Comparison of ENCODE assay signal across 8 cellular contexts in the genomic region with DNA sequence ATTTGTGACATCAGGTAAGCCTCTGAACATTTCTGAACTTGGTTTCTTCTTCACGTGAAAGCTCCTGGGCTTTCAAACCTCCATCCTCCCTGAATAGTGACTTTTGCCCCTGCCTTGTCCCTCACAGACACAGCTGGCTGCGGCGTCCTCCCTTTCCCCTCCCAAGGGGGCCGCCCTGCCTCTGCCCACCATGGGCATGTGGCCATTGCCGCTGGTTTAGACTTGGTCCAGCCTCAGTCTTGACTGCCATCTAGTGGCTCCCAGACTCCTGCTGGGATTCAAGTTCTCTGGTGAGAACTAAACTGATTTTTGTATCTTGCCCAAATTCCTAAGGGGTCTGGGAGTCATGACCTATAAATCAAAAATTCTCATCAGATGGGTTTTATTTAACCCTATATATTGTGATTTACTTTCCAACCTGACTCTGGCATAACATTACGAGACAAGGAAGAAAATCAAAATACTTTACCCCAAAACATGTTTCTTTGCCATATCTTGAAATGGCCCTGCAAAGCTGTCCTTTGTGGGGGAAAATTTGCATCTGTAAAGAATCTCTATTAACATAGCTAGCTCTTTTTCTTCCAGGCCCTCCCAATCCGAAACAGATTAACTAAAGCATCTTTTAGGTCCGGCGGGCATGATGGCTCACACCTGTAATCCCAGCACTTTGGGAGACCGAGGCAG.
DNase-seq lines count a peak whose midpoint lies in the region; ATAC-seq and TF ChIP-seq lines count a peak whose summit lies in the region.
"Not testable (repeated sequence)": the region's sequence is repeated elsewhere in the genome, so short reads cannot be mapped to it uniquely, and the experiment has no call there.

No MANE protein-coding gene starts in this region.

- not testable (repeated sequence) for H3K56ac ChIP-seq in mesendoderm (ENCODE audit: low read length)

- H3K36me3 ChIP-seq in mesendoderm (ENCODE audit: control insufficient read depth, insufficient read depth, low read length): not testable (repeated sequence)

- H2BK15ac ChIP-seq in mesendoderm (replicated peaks; ENCODE audit: low read depth): not testable (repeated sequence)

- peak; percentile 74 for ATAC-seq in stimulated activated memory B cell treated with anti-CD40 and anti-IgM and Interleukin-4, amounts not matched to agents 10 μg/mL and 1 μg/mL and 100 μg/mL, for 72 hours

- H3K79me1 ChIP-seq in mesendoderm (ENCODE audit: low read length): not testable (repeated sequence)

- H3K4ac ChIP-seq in mesendoderm (ENCODE audit: low read depth, low read length): not testable (repeated sequence)

- H2BK5ac ChIP-seq in mesendoderm (ENCODE audit: low read length): not testable (repeated sequence)

- not testable (repeated sequence) for H4K5ac ChIP-seq in mesendoderm (ENCODE audit: low read length)

- H4K8ac ChIP-seq in mesendoderm (ENCODE audit: low read depth, low read length): not testable (repeated sequence)

- H3K4me2 ChIP-seq in mesendoderm (ENCODE audit: low read length): not testable (repeated sequence)

- H2AK5ac ChIP-seq in mesendoderm (ENCODE audit: low read length): not testable (repeated sequence)

- not testable (repeated sequence) for H3K18ac ChIP-seq in mesendoderm (ENCODE audit: low read length)

- H3K27ac Mint-ChIP-seq in HFFc6; T-helper 2 cell treated with Interferon-gamma antibody and Interleukin-4, amounts not matched to agents 5 μg/mL and 100 μg/mL, for 36 hours; activated naive CD8-positive, alpha-beta T cell treated with anti-CD3 and anti-CD28 coated beads for 36 hours; stimulated activated memory B cell treated with anti-CD40 and anti-IgM and Interleukin-4, amounts not matched to agents 10 μg/mL and 1 μg/mL and 100 μg/mL, for 72 hours: not testable (repeated sequence)

- H3K9ac ChIP-seq in mesendoderm (ENCODE audit: low read length): not testable (repeated sequence)

- H3K4me3 Mint-ChIP-seq in HFFc6; T-helper 2 cell treated with Interferon-gamma antibody and Interleukin-4, amounts not matched to agents 5 μg/mL and 100 μg/mL, for 36 hours; activated naive CD8-positive, alpha-beta T cell treated with anti-CD3 and anti-CD28 coated beads for 36 hours; stimulated activated memory B cell treated with anti-CD40 and anti-IgM and Interleukin-4, amounts not matched to agents 10 μg/mL and 1 μg/mL and 100 μg/mL, for 72 hours: not testable (repeated sequence)

- not testable (repeated sequence) for H3K4me1 Mint-ChIP-seq in HFFc6 (ENCODE audit: low read depth); T-helper 2 cell treated with Interferon-gamma antibody and Interleukin-4, amounts not matched to agents 5 μg/mL and 100 μg/mL, for 36 hours (ENCODE audit: low read depth); activated naive CD8-positive, alpha-beta T cell treated with anti-CD3 and anti-CD28 coated beads for 36 hours; stimulated activated memory B cell treated with anti-CD40 and anti-IgM and Interleukin-4, amounts not matched to agents 10 μg/mL and 1 μg/mL and 100 μg/mL, for 72 hours

- not testable (repeated sequence) for H3K36me3 Mint-ChIP-seq in HFFc6 (ENCODE audit: low read depth); T-helper 2 cell treated with Interferon-gamma antibody and Interleukin-4, amounts not matched to agents 5 μg/mL and 100 μg/mL, for 36 hours (ENCODE audit: low read depth); activated naive CD8-positive, alpha-beta T cell treated with anti-CD3 and anti-CD28 coated beads for 36 hours; stimulated activated memory B cell treated with anti-CD40 and anti-IgM and Interleukin-4, amounts not matched to agents 10 μg/mL and 1 μg/mL and 100 μg/mL, for 72 hours

- not testable (repeated sequence) for H3K27me3 ChIP-seq in mesendoderm (ENCODE audit: insufficient read depth, low read length, poor library complexity)

- not testable (repeated sequence) for H3K79me2 ChIP-seq in mesendoderm (ENCODE audit: control insufficient read depth, insufficient read depth, low read length)

- no CpG with 5 or more reads among the region's 10 CpGs for WGBS in mesendoderm (ENCODE audit: extremely low coverage, insufficient coverage, low lambda C conversion rate)

- not testable (repeated sequence) for H2BK120ac ChIP-seq in mesendoderm (ENCODE audit: low read depth, low read length)

- peak; percentile 86 for TF ChIP-seq CTCF in HFFc6 (IDR thresholded peaks at IDR 0.05)

- H3K27me3 Mint-ChIP-seq in HFFc6 (ENCODE audit: insufficient read depth): peaks cover 17% of the 10 kb centered on the region
- peaks cover 16% of the 10 kb centered on the region for H3K27me3 Mint-ChIP-seq in T-helper 2 cell treated with Interferon-gamma antibody and Interleukin-4, amounts not matched to agents 5 μg/mL and 100 μg/mL, for 36 hours (ENCODE audit: low read depth)
- peaks cover 34% of the 10 kb centered on the region for H3K27me3 Mint-ChIP-seq in activated naive CD8-positive, alpha-beta T cell treated with anti-CD3 and anti-CD28 coated beads for 36 hours
- peaks cover 38% of the 10 kb centered on the region for H3K27me3 Mint-ChIP-seq in stimulated activated memory B cell treated with anti-CD40 and anti-IgM and Interleukin-4, amounts not matched to agents 10 μg/mL and 1 μg/mL and 100 μg/mL, for 72 hours

- not testable (repeated sequence) for H3K9me3 Mint-ChIP-seq in HFFc6; T-helper 2 cell treated with Interferon-gamma antibody and Interleukin-4, amounts not matched to agents 5 μg/mL and 100 μg/mL, for 36 hours; activated naive CD8-positive, alpha-beta T cell treated with anti-CD3 and anti-CD28 coated beads for 36 hours; stimulated activated memory B cell treated with anti-CD40 and anti-IgM and Interleukin-4, amounts not matched to agents 10 μg/mL and 1 μg/mL and 100 μg/mL, for 72 hours

- DNase-seq in COLO829 (ENCODE audit: low spot score): peak; percentile 66
- DNase-seq in HFFc6: peak; percentile 25
- peak; percentile 37 for DNase-seq in NCI-H226
- peak; percentile 24 for DNase-seq in T-helper 2 cell treated with Interferon-gamma antibody and Interleukin-4, amounts not matched to agents 5 μg/mL and 100 μg/mL, for 36 hours (ENCODE audit: low spot score)
- DNase-seq in activated naive CD8-positive, alpha-beta T cell treated with anti-CD3 and anti-CD28 coated beads for 36 hours: peak; percentile 38
- DNase-seq in fibroblast of peridontal ligament (ENCODE audit: extremely low read depth): peak; percentile 62
- DNase-seq in mesendoderm: peak; percentile 76

- not testable (repeated sequence) for H3K4me3 ChIP-seq in mesendoderm (ENCODE audit: low read length)

- H3K4me1 ChIP-seq in mesendoderm (ENCODE audit: control insufficient read depth, low read depth, low read length): not testable (repeated sequence)

- not testable (repeated sequence) for H3K27ac ChIP-seq in mesendoderm (ENCODE audit: low read depth, low read length)

- not testable (repeated sequence) for H3K23ac ChIP-seq in mesendoderm (ENCODE audit: low read length)

Comparison
In these comparisons a context has a peak if more than half of its experiments do, and no peak if none do; other contexts are left out.
1. DNase-seq: peak in every context shown above with its lines; median percentile 76 in mesendoderm; 66 in COLO829; 62 in fibroblast of peridontal ligament; 38 in activated naive CD8-positive, alpha-beta T cell treated with anti-CD3 and anti-CD28 coated beads for 36 hours; 37 in NCI-H226; 25 in HFFc6; 24 in T-helper 2 cell treated with Interferon-gamma antibody and Interleukin-4, amounts not matched to agents 5 μg/mL and 100 μg/mL, for 36 hours.